1 cellular context compared by ENCODE assay signal in genomic region chr10:122102867-122103525, GRCh38.
TF ChIP-seq lines count a peak whose summit lies in the region.

No MANE protein-coding gene starts in this region.

TF ChIP-seq in HCT116, 20 proteins besides CTCF, POLR2A, EP300 and RAD21 (continued from another document):
- TF ChIP-seq CEBPB (IDR thresholded peaks at IDR 0.05; ENCODE audit: low read depth) (no peak), ZNF274 (IDR thresholded peaks at IDR 0.05; ENCODE audit: low read depth, low read length) (no peak), ZFX (IDR thresholded peaks at IDR 0.05) (no peak)
